ENCODE assay signal across 8 cellular contexts in genomic region chr1:41268154-41268770, GRCh38. TPM values are rescaled to one million over a fixed set of nuclear protein-coding genes. Genes with fewer than 3 reads are reported as not detected.
DNase-seq lines count a peak whose midpoint lies in the region; ATAC-seq and TF ChIP-seq lines count a peak whose summit lies in the region.

No MANE protein-coding gene starts in this region.

- no peaks in the 10 kb centered on the region for H3K27me3 ChIP-seq in right cardiac atrium (ENCODE audit: control insufficient read depth, insufficient read depth)

- H3K9me3 ChIP-seq in right cardiac atrium (ENCODE audit: control insufficient read depth, low read length), result no peaks in the 10 kb centered on the region

- no peaks in the 10 kb centered on the region for H3K4me1 ChIP-seq in right cardiac atrium (ENCODE audit: control insufficient read depth, insufficient read depth, low read length)

- intact Hi-C loops in right cardiac atrium (cut with DNase I), result loop anchor here (2.0 to 5.0 kb wide), 3 partner anchors 149 to 164 kb away; no protein-coding TSS in a partner anchor
- intact Hi-C loops in sciatic nerve (cut with DNase I), result loop anchor here (5.0 kb wide), 1 partner anchor 759 kb away; no protein-coding TSS in a partner anchor

- peak; percentile 88 for DNase-seq in NCI-H1694 treated with DMSO at 0.1 percent for 48 hours (lab: John Stamatoyannopoulos, UW)
- peak; percentile 59 for DNase-seq in T-helper 9 cell
- peak in 55 of 58 donors; percentile 17 to 85 (median 60) for DNase-seq in anterior cingulate cortex (lab: John Stamatoyannopoulos, UW)
- DNase-seq in right cardiac atrium, result peak; percentile 76 to 88 (median 86)
- peak; percentile 84 for DNase-seq in sciatic nerve (ENCODE audit: low spot score)

- WGBS in right cardiac atrium, result 11% methylated on average over 8 of the region's 8 CpGs

- H3K4me3 ChIP-seq in right cardiac atrium (ENCODE audit: low read length), result no peak overlapping the region

- peak; percentile 28 for TF ChIP-seq CTCF in GM12801 (IDR thresholded peaks at IDR 0.05; ENCODE audit: extremely low read depth, insufficient read length)

- ATAC-seq in right cardiac atrium, result peak; percentile 81 to 86
- ATAC-seq in sciatic nerve, result peak; percentile 93
- no peak for ATAC-seq in HG02623 (IDR thresholded peaks at IDR 0.05; ENCODE audit: unreplicated experiment)
- no peak for ATAC-seq in HG03432 (IDR thresholded peaks at IDR 0.05; ENCODE audit: unreplicated experiment)

- H3K27ac ChIP-seq in right cardiac atrium (ENCODE audit: low read length), result no peak overlapping the region

RNA-seq across cellular contexts. Expression of gene SCMH1, which starts 26.2 kb away (rescaled TPM):
- total RNA-seq in right cardiac atrium (10 to 100 TPM; 50.2 to 66.5 (median 57.1) TPM), sciatic nerve (48.9 TPM)
- polyA plus RNA-seq in right cardiac atrium, result 42.6 TPM

Comparison
In these comparisons a context has a peak if more than half of its experiments do, and no peak if none do; other contexts are left out.
1. ATAC-seq: peak in right cardiac atrium (2 of 2) and sciatic nerve (single experiment); none in HG02623 (single experiment) and HG03432 (single experiment).
2. Peak in every context shown above with its lines, with median percentiles within 50 percentile points of each other: DNase-seq.